8 cellular contexts compared by ENCODE assay signal in the genomic region with DNA sequence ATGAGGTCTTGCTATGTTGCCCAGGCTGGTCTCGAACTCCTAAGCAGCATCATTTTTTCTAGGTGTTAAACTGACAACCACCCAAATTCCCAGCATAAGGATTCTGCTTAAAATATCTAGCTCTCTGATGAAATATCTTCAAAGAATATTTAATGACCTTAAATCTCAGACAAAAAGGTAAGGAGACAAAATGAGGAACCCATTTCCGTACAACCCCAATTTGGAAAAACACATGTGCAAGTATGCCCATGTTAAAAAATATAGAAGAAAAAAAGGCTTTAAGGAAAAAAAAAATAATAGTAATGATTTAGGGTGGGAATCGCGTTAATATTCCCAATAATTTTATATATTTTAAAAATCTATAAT. TPM values are rescaled to one million over a fixed set of nuclear protein-coding genes. Genes with fewer than 3 reads are reported as not detected.
DNase-seq lines count a peak whose midpoint lies in the region; ATAC-seq and TF ChIP-seq lines count a peak whose summit lies in the region.

No MANE protein-coding gene starts in this region.

- H3K9ac ChIP-seq in SK-N-SH, result no peak overlapping the region; the same call in 1 of the 2 replicates

- peaks cover 4 to 6% of the 10 kb centered on the region in 2 experiments; a peak in 2 of 4 replicates for H3K4me1 ChIP-seq in SK-N-SH (ENCODE audit: control insufficient read depth in 1 of 2, insufficient read depth in 2 of 2, low read depth in 1 of 2, low read length in 1 of 2)
- no peaks in the 10 kb centered on the region for H3K4me1 ChIP-seq in SJCRH30
- H3K4me1 ChIP-seq in esophagus squamous epithelium, result peaks cover 24 to 51% (median 24%) of the 10 kb centered on the region in 3 donors
- H3K4me1 ChIP-seq in spleen, result peaks cover 26 to 53% (median 41%) of the 10 kb centered on the region in 6 donors

- DNase-seq in SK-N-SH (no peak), SJCRH30 (peak in 1 of 2 experiments; percentile 27), esophagus squamous epithelium (lab: John Stamatoyannopoulos, UW) (no peak), spleen (no peak), iPS-NIHi11 (ENCODE audit: low spot score) (no peak), COLO668 (lab: John Stamatoyannopoulos, UW; ENCODE audit: unreplicated experiment) (no peak)

- CTCF ChIA-PET in SK-N-SH (lab: Yijun Ruan, JAX), result interaction anchor here (0.6 to 2.8 kb wide), 3 partner anchors 20 to 74 kb away, joined by 3 to 11 read pairs (median 3); no protein-coding TSS in a partner anchor

- intact Hi-C loops in esophagus squamous epithelium (cut with DNase I), result no loop called here
- intact Hi-C loops in spleen (cut with DNase I; ENCODE audit: low total_unique reads), result no loop called here

- no peaks in the 10 kb centered on the region for H3K9me2 ChIP-seq in SK-N-SH

- peak overlapping the region; percentile 83 to 90; a peak in 3 of 4 replicates for H3K27ac ChIP-seq in SK-N-SH (ENCODE audit: low read depth in 2 of 2, low read length in 1 of 2)
- peak overlapping the region; percentile 55; the same call in 1 of the 2 replicates for H3K27ac ChIP-seq in SJCRH30
- H3K27ac ChIP-seq in esophagus squamous epithelium, result peak overlapping the region in 2 of 4 donors; percentile 95
- peak overlapping the region in 5 of 8 donors; percentile 92 to 97 (median 95) for H3K27ac ChIP-seq in spleen

- TF ChIP-seq POLR2A in esophagus squamous epithelium (IDR thresholded peaks at IDR 0.05) (no peak), spleen (IDR thresholded peaks at IDR 0.05) (no peak)

- H3K4me3 ChIP-seq in SK-N-SH (ENCODE audit: low read depth in 2 of 2, low read length in 1 of 2) (peak overlapping the region; percentile 86 to 90), SJCRH30 (peak overlapping the region; percentile 69), esophagus squamous epithelium (peak overlapping the region in 3 of 4 donors; percentile 78 to 84 (median 83)), spleen (peak overlapping the region in 7 of 8 donors; percentile 90 to 98 (median 92))

- H3F3A ChIP-seq in SK-N-SH (replicated peaks; ENCODE audit: insufficient read depth), result peaks cover 24% of the 10 kb centered on the region

- peaks cover 2 to 15% of the 10 kb centered on the region in 2 experiments for H3K36me3 ChIP-seq in SK-N-SH (replicated peaks in 1 of 2; ENCODE audit: control insufficient read depth in 1 of 2, insufficient read depth in 2 of 2, low read length in 1 of 2)
- no peaks in the 10 kb centered on the region; the same call in 1 of the 2 replicates for H3K36me3 ChIP-seq in SJCRH30
- peaks cover 0 to 9% (median 0%) of the 10 kb centered on the region in 3 donors for H3K36me3 ChIP-seq in esophagus squamous epithelium
- peaks cover 0 to 16% (median 2%) of the 10 kb centered on the region in 6 donors for H3K36me3 ChIP-seq in spleen

- peaks cover 24% of the 10 kb centered on the region for H4K20me1 ChIP-seq in SK-N-SH (ENCODE audit: insufficient read depth)

- H3K27me3 ChIP-seq in SK-N-SH (ENCODE audit: insufficient read depth) (no peaks in the 10 kb centered on the region), SJCRH30 (no peaks in the 10 kb centered on the region), esophagus squamous epithelium (no peaks in the 10 kb centered on the region), spleen (replicated peaks in 1 of 7) (no peaks in the 10 kb centered on the region)

- TF ChIP-seq CTCF in SK-N-SH (IDR thresholded peaks at IDR 0.05) (no peak), esophagus squamous epithelium (IDR thresholded peaks at IDR 0.05) (no peak), spleen (IDR thresholded peaks at IDR 0.05 in 8 of 11, conservative IDR thresholded peaks at IDR 0.05 in 3 of 11) (no peak)

- WGBS in SK-N-SH (ENCODE audit: low lambda C conversion rate), result 17% methylated on average over 4 of the region's 4 CpGs
- WGBS in esophagus squamous epithelium, 2 donors, result 25 to 30% methylated on average over 4 of the region's 4 CpGs
- WGBS in spleen, 5 donors, result 24 to 35% (median 29%) methylated on average over 4 of the region's 4 CpGs

- no peak for TF ChIP-seq RAD21 in SK-N-SH (IDR thresholded peaks at IDR 0.05; ENCODE audit: low read length)

- POLR2A ChIA-PET in SK-N-SH (lab: Yijun Ruan, JAX), result no interaction called here

- H3K9me3 ChIP-seq in SK-N-SH (no peaks in the 10 kb centered on the region), SJCRH30 (replicated peaks) (no peaks in the 10 kb centered on the region), esophagus squamous epithelium (peaks cover 0 to 2% (median 0%) of the 10 kb centered on the region in 3 donors), spleen (peaks cover 0 to 9% (median 6%) of the 10 kb centered on the region in 8 donors)

- ATAC-seq in SK-N-SH treated with all-trans-retinoic acid at 6 μM for 48 hours (no peak), GM19463 (IDR thresholded peaks at IDR 0.05; ENCODE audit: unreplicated experiment) (no peak)

- TF ChIP-seq EP300 in SK-N-SH (IDR thresholded peaks at IDR 0.05; ENCODE audit: borderline replicate concordance in 1 of 2, low read depth in 1 of 2, low read length in 1 of 2), result no peak

- peaks cover 35% of the 10 kb centered on the region for H3K79me2 ChIP-seq in SK-N-SH (ENCODE audit: insufficient read depth)

- H3K4me2 ChIP-seq in SK-N-SH, result peak overlapping the region; percentile 94

- H2AFZ ChIP-seq in SK-N-SH (ENCODE audit: low read depth), result peak overlapping the region; percentile 87

TF ChIP-seq in SK-N-SH, 30 proteins besides CTCF, POLR2A, EP300 and RAD21 (continues in another document):
- TF ChIP-seq RFX5 (IDR thresholded peaks at IDR 0.05; ENCODE audit: low read length) (no peak), NRF1 (IDR thresholded peaks at IDR 0.05; ENCODE audit: low read depth, low read length) (no peak), TAF1 (IDR thresholded peaks at IDR 0.05; ENCODE audit: borderline replicate concordance, low read depth, low read length) (no peak), EZH2phosphoT487 (IDR thresholded peaks at IDR 0.05; ENCODE audit: borderline replicate concordance, low read depth) (no peak), FOSL2 (IDR thresholded peaks at IDR 0.05; ENCODE audit: borderline replicate concordance, low read depth) (no peak), FOXJ3 (CRISPR knock-in tag; IDR thresholded peaks at IDR 0.05) (no peak), NFIC (IDR thresholded peaks at IDR 0.05; ENCODE audit: borderline replicate concordance) (no peak), SIN3A (IDR thresholded peaks at IDR 0.05; ENCODE audit: borderline replicate concordance, low read depth, low read length) (no peak), YY1 (IDR thresholded peaks at IDR 0.05; ENCODE audit: low read depth) (no peak)
- TF ChIP-seq, protein P1, sequence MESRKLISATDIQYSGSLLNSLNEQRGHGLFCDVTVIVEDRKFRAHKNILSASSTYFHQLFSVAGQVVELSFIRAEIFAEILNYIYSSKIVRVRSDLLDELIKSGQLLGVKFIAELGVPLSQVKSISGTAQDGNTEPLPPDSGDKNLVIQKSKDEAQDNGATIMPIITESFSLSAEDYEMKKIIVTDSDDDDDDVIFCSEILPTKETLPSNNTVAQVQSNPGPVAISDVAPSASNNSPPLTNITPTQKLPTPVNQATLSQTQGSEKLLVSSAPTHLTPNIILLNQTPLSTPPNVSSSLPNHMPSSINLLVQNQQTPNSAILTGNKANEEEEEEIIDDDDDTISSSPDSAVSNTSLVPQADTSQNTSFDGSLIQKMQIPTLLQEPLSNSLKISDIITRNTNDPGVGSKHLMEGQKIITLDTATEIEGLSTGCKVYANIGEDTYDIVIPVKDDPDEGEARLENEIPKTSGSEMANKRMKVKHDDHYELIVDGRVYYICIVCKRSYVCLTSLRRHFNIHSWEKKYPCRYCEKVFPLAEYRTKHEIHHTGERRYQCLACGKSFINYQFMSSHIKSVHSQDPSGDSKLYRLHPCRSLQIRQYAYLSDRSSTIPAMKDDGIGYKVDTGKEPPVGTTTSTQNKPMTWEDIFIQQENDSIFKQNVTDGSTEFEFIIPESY (IDR thresholded peaks at IDR 0.05; ENCODE audit: borderline replicate concordance, low read depth), result no peak

TF ChIP-seq in SK-N-SH treated with all-trans-retinoic acid at 6 μM for 48 hours, 23 proteins besides CTCF, POLR2A, EP300 and RAD21 (continues in another document):
- TF ChIP-seq CSDC2 (CRISPR knock-in tag; IDR thresholded peaks at IDR 0.05) (no peak), TCF4 (CRISPR knock-in tag; IDR thresholded peaks at IDR 0.05; ENCODE audit: borderline replicate concordance) (no peak), ARNTL (CRISPR knock-in tag; IDR thresholded peaks at IDR 0.05; ENCODE audit: borderline replicate concordance, low read depth) (no peak), ISL1 (CRISPR knock-in tag; IDR thresholded peaks at IDR 0.05) (no peak), TOX (CRISPR knock-in tag; IDR thresholded peaks at IDR 0.05; ENCODE audit: borderline replicate concordance) (no peak), SNAI2 (CRISPR knock-in tag; IDR thresholded peaks at IDR 0.05) (no peak), GLIS3 (CRISPR knock-in tag; IDR thresholded peaks at IDR 0.05) (no peak), ZFP30 (CRISPR knock-in tag; IDR thresholded peaks at IDR 0.05) (no peak)
- TF ChIP-seq, protein P2, sequence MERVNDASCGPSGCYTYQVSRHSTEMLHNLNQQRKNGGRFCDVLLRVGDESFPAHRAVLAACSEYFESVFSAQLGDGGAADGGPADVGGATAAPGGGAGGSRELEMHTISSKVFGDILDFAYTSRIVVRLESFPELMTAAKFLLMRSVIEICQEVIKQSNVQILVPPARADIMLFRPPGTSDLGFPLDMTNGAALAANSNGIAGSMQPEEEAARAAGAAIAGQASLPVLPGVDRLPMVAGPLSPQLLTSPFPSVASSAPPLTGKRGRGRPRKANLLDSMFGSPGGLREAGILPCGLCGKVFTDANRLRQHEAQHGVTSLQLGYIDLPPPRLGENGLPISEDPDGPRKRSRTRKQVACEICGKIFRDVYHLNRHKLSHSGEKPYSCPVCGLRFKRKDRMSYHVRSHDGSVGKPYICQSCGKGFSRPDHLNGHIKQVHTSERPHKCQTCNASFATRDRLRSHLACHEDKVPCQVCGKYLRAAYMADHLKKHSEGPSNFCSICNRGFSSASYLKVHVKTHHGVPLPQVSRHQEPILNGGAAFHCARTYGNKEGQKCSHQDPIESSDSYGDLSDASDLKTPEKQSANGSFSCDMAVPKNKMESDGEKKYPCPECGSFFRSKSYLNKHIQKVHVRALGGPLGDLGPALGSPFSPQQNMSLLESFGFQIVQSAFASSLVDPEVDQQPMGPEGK (CRISPR knock-in tag; IDR thresholded peaks at IDR 0.05; ENCODE audit: borderline replicate concordance), result no peak

RNA-seq across cellular contexts. Expression of a gene that starts 1.4 kb away (rescaled TPM):
- polyA plus RNA-seq in SK-N-SH (2012; rRNA removed) (11.2 and 16.7 TPM in 2 replicates), spleen (10 to 100 TPM; 21.0 to 28.2 (median 27.9) TPM)
- 15.4 and 16.4 TPM in 2 replicates for polyA plus RNA-seq in SK-N-SH (2012; cell fraction: cytosol; rRNA removed)
- polyA plus RNA-seq in SK-N-SH (2012; cell fraction: nucleus; rRNA removed), result 13.7 and 35.1 TPM in 2 replicates
- 21.7 and 25.0 TPM in 2 replicates for total RNA-seq in SJCRH30 (2014; rRNA removed; shearing (Covaris generic))
- total RNA-seq in esophagus squamous epithelium (10 to 100 TPM; 22.7 to 42.2 (median 27.2) TPM), spleen (10 to 100 TPM; 55.5 to 93.7 (median 67.5) TPM)
